Comparison of ENCODE assay signal across 16 cellular contexts in the genomic region with DNA sequence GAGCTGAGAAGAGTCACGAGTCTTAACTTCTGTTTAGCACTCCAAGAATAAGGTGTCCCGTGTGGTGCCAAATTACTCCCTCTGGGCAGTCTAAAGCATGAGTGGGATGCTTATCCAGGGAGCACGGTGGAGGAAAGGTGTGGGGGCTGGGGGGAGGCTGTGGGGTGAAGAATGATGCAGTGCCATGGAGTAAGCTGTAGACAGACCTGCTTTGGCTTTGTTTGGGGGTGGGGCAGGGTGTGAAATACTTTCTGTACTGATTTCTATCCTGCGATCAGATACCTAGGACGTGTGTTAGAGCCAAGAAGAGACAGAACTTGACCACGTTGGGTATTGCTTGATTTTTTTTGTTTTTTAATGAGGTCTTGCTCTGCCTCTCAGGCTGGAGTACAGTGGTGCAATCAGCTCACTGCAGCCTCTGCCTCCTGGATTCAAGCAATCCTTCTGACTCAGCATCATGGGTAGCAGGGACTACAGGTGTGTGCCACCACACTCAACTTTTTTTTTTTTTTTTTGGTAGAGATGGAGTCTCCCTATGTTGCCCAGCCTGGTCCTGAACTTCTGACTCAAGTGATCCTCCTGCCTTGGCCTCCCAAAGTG.
A peak's percentile ranks its signal among the peaks of the same experiment; 100 is the strongest.
DNase-seq lines count a peak whose midpoint lies in the region; ATAC-seq and TF ChIP-seq lines count a peak whose summit lies in the region.
"Had no signal": no experiment of that assay in that cellular context is flagged by ENCODE, and none has a peak within 500 bp of the region (broad histone marks: within the 10 kb centered on the region; RNA-seq: fewer than 3 reads in every experiment).

No MANE protein-coding gene starts in this region.

- H3K36me3 ChIP-seq in OCI-LY7 (ENCODE audit: insufficient read depth, low read length), result no peaks in the 10 kb centered on the region
- no peaks in the 10 kb centered on the region for H3K36me3 ChIP-seq in uterus
- H3K36me3 ChIP-seq: brain microvascular endothelial cell, neutrophil, right atrium auricular region had no signal

- peaks cover 31% of the 10 kb centered on the region for H3K4me1 Mint-ChIP-seq in activated naive CD8-positive, alpha-beta T cell treated with anti-CD3 and anti-CD28 coated beads, Interleukin-2, amount 50 U/mL, for 24 hours
- H3K4me1 Mint-ChIP-seq in stimulated activated naive CD8-positive, alpha-beta T cell treated with anti-CD3 and anti-CD28 coated beads, Interleukin-15, amount 100 ng/mL, for 72 hours, result peaks cover 46% of the 10 kb centered on the region

- ATAC-seq in Right ventricle myocardium superior (ENCODE audit: poor library complexity) (peak; percentile 36), right cardiac atrium (no peak), HG03097 (IDR thresholded peaks at IDR 0.05; ENCODE audit: low FRiP score, unreplicated experiment) (no peak)
- ATAC-seq in activated naive CD8-positive, alpha-beta T cell treated with anti-CD3 and anti-CD28 coated beads, Interleukin-2, amount 50 U/mL, for 24 hours, result peak; percentile 26
- ATAC-seq in stimulated activated naive CD8-positive, alpha-beta T cell treated with anti-CD3 and anti-CD28 coated beads, Interleukin-15, amount 100 ng/mL, for 72 hours, result peak; percentile 62

- H3K27ac Mint-ChIP-seq in activated naive CD8-positive, alpha-beta T cell treated with anti-CD3 and anti-CD28 coated beads, Interleukin-2, amount 50 U/mL, for 24 hours, result peak overlapping the region; percentile 59
- peak overlapping the region; percentile 83 to 98 for H3K27ac Mint-ChIP-seq in stimulated activated naive CD8-positive, alpha-beta T cell treated with anti-CD3 and anti-CD28 coated beads, Interleukin-15, amount 100 ng/mL, for 72 hours
- H3K27ac Mint-ChIP-seq: GM23338 had no signal

- H3K9me2 ChIP-seq in OCI-LY7 (ENCODE audit: insufficient read depth, low read length), result no peaks in the 10 kb centered on the region

- BruUV-seq in OCI-LY7 (replicated peaks; lab: Mats Ljungman, UMichigan), result TSS peak; percentile 60

- DNase-seq in Right ventricle myocardium superior (no peak), right cardiac atrium (no peak), OCI-LY7 (ENCODE audit: low spot score) (peak; percentile 10), uterus (no peak), lower leg skin (ENCODE audit: low spot score in 2 of 2) (no peak)
- DNase-seq in activated naive CD8-positive, alpha-beta T cell treated with anti-CD3 and anti-CD28 coated beads, Interleukin-2, amount 50 U/mL, for 24 hours, result no peak
- DNase-seq in stimulated activated naive CD8-positive, alpha-beta T cell treated with anti-CD3 and anti-CD28 coated beads, Interleukin-15, amount 100 ng/mL, for 72 hours, result no peak
- DNase-seq: brain microvascular endothelial cell, dermis blood vessel endothelial cell, erythroblast, KBM-7, NCI-H2227 treated with DMSO at 0.1 percent for 48 hours had no signal

- TF ChIP-seq CTCF in OCI-LY7 (conservative IDR thresholded peaks at IDR 0.05; ENCODE audit: low read length) (no peak), uterus (IDR thresholded peaks at IDR 0.05) (no peak), lower leg skin (IDR thresholded peaks at IDR 0.05) (no peak)

- POLR2A ChIA-PET in OCI-LY7 (lab: Charles Lee), result interaction anchor here (0.7 to 1.7 kb wide), 10 partner anchors 9 to 234 kb away, joined by 3 to 7 read pairs (median 5); no protein-coding TSS in a partner anchor

- TF ChIP-seq POLR2A in uterus (IDR thresholded peaks at IDR 0.05), result no peak
- no peak for TF ChIP-seq POLR2A in lower leg skin (IDR thresholded peaks at IDR 0.05)

- CTCF ChIA-PET in OCI-LY7 (lab: Charles Lee; ENCODE audit: unreplicated experiment), result interaction anchor here (1.4 kb wide), 1 partner anchor 16 kb away, joined by 3 read pairs; no protein-coding TSS in a partner anchor

- H3K4me3 ChIP-seq in right cardiac atrium (ENCODE audit: low read length), result no peak overlapping the region
- no peak overlapping the region for H3K4me3 ChIP-seq in OCI-LY7 (ENCODE audit: low read depth, low read length, poor library complexity, severe bottlenecking)
- H3K4me3 ChIP-seq in uterus, result no peak overlapping the region
- no peak overlapping the region for H3K4me3 ChIP-seq in lower leg skin (ENCODE audit: low read depth, poor library complexity, severe bottlenecking)
- H3K4me3 ChIP-seq: GM23338, right atrium auricular region had no signal

- whole genome bisulfite sequencing in right cardiac atrium, result 30% methylated on average over 6 of the region's 6 CpGs
- 50 to 64% methylated on average over 6 of the region's 6 CpGs for WGBS in lower leg skin, 2 donors

- peak overlapping the region; percentile 90 for H2AFZ ChIP-seq in OCI-LY7 (ENCODE audit: low read length)
- H2AFZ ChIP-seq: GM23338 had no signal

- no peaks in the 10 kb centered on the region for H3K27me3 Mint-ChIP-seq in activated naive CD8-positive, alpha-beta T cell treated with anti-CD3 and anti-CD28 coated beads, Interleukin-2, amount 50 U/mL, for 24 hours
- H3K27me3 Mint-ChIP-seq in stimulated activated naive CD8-positive, alpha-beta T cell treated with anti-CD3 and anti-CD28 coated beads, Interleukin-15, amount 100 ng/mL, for 72 hours, result no peaks in the 10 kb centered on the region

- H3K4me2 ChIP-seq in OCI-LY7 (ENCODE audit: low read length), result peak overlapping the region; percentile 62
- H3K4me2 ChIP-seq: GM23338 had no signal

- H3K27me3 ChIP-seq in right cardiac atrium (ENCODE audit: control insufficient read depth, insufficient read depth) (no peaks in the 10 kb centered on the region), uterus (no peaks in the 10 kb centered on the region)
- H3K27me3 ChIP-seq: brain microvascular endothelial cell, neutrophil, right atrium auricular region had no signal

- H3K27ac ChIP-seq in right cardiac atrium (ENCODE audit: low read length) (no peak overlapping the region), OCI-LY7 (ENCODE audit: low read depth, low read length, poor library complexity, severe bottlenecking) (peak overlapping the region; percentile 92), uterus (no peak overlapping the region)
- H3K27ac ChIP-seq: brain microvascular endothelial cell, neutrophil, right atrium auricular region had no signal

- no peaks in the 10 kb centered on the region for H3K4me1 ChIP-seq in right cardiac atrium (ENCODE audit: control insufficient read depth, insufficient read depth, low read length)
- H3K4me1 ChIP-seq in OCI-LY7 (ENCODE audit: insufficient read depth, low read length, poor library complexity, severe bottlenecking), result peaks cover 34% of the 10 kb centered on the region
- no peaks in the 10 kb centered on the region for H3K4me1 ChIP-seq in uterus

- H3K4me3 Mint-ChIP-seq in activated naive CD8-positive, alpha-beta T cell treated with anti-CD3 and anti-CD28 coated beads, Interleukin-2, amount 50 U/mL, for 24 hours, result no peak overlapping the region
- peak overlapping the region; percentile 66 to 75 for H3K4me3 Mint-ChIP-seq in stimulated activated naive CD8-positive, alpha-beta T cell treated with anti-CD3 and anti-CD28 coated beads, Interleukin-15, amount 100 ng/mL, for 72 hours
- H3K4me3 Mint-ChIP-seq: GM23338 had no signal

- peaks cover 5% of the 10 kb centered on the region for H3K9me3 Mint-ChIP-seq in activated naive CD8-positive, alpha-beta T cell treated with anti-CD3 and anti-CD28 coated beads, Interleukin-2, amount 50 U/mL, for 24 hours
- peaks cover 0 to 12% of the 10 kb centered on the region in 2 donors for H3K9me3 Mint-ChIP-seq in stimulated activated naive CD8-positive, alpha-beta T cell treated with anti-CD3 and anti-CD28 coated beads, Interleukin-15, amount 100 ng/mL, for 72 hours
- H3K9me3 Mint-ChIP-seq: GM23338 had no signal

- H3K79me2 ChIP-seq in OCI-LY7 (ENCODE audit: insufficient read depth, low read depth, low read length), result no peaks in the 10 kb centered on the region

- no peaks in the 10 kb centered on the region for H3K36me3 Mint-ChIP-seq in activated naive CD8-positive, alpha-beta T cell treated with anti-CD3 and anti-CD28 coated beads, Interleukin-2, amount 50 U/mL, for 24 hours (ENCODE audit: low read depth)

- H3K9me3 ChIP-seq in right cardiac atrium (ENCODE audit: control insufficient read depth, low read length) (no peaks in the 10 kb centered on the region), OCI-LY7 (ENCODE audit: low read length) (no peaks in the 10 kb centered on the region), uterus (no peaks in the 10 kb centered on the region)
- H3K9me3 ChIP-seq: neutrophil had no signal

- intact Hi-C loops in Right ventricle myocardium superior (cut with DNase I), result no loop called here
- intact Hi-C loops in right cardiac atrium (cut with DNase I), result no loop called here
- intact Hi-C loops in OCI-LY7 (cut with micrococcal nuclease; ENCODE audit: unreplicated experiment), result loop anchor here (10.0 kb wide), 1 partner anchor 508 kb away; no protein-coding TSS in a partner anchor
- intact Hi-C loops in uterus (cut with DNase I; ENCODE audit: low total_unique reads), result no loop called here
- intact Hi-C loops in lower leg skin (cut with DNase I; ENCODE audit: low total_unique reads), result no loop called here

- no peaks in the 10 kb centered on the region for H4K20me1 ChIP-seq in OCI-LY7 (ENCODE audit: insufficient read depth, low read length)

Comparison
In these comparisons a context has a peak if more than half of its experiments do, and no peak if none do; other contexts are left out.
1. ATAC-seq: peak in Right ventricle myocardium superior (single experiment), activated naive CD8-positive, alpha-beta T cell treated with anti-CD3 and anti-CD28 coated beads, Interleukin-2, amount 50 U/mL, for 24 hours (single experiment) and stimulated activated naive CD8-positive, alpha-beta T cell treated with anti-CD3 and anti-CD28 coated beads, Interleukin-15, amount 100 ng/mL, for 72 hours (single experiment); none in right cardiac atrium (0 of 2) and HG03097 (single experiment).